In the genomic region with DNA sequence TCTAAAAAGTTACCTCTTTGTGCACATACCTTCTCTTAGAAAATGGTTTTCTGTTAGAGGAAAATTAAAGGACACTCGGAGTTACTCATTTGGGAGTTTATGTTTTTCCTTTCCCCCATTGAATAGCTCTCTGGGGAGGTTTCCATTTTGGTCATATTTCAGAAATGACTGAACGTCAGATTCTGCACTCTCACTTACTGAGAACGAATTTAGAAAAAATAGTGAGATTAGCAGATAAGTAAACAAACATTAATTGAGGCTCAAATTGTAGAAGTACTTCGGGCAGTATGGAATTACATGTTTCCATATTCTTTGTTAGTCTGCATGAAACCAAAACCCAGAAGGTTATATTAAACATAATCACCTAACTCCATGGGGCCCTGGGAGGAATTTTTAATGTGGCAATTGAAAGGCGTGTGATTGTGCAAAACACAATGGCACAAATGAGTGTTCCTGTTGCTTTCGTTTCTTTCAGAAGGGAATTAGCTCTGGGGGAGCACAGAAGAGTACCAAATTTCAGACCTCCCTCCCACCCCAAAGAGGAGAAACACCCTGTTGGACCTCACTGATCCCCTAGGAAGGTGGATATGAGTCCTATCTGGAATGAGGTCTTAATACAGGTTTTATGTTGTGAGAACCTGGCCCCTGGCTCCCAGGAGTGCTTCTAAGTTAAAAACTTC, we compare ENCODE assay signal across 9 cellular contexts.
DNase-seq lines count a peak whose midpoint lies in the region; ATAC-seq and TF ChIP-seq lines count a peak whose summit lies in the region.
"Had no signal": no experiment of that assay in that cellular context is flagged by ENCODE, and none has a peak within 500 bp of the region (broad histone marks: within the 10 kb centered on the region; RNA-seq: fewer than 3 reads in every experiment).

No MANE protein-coding gene starts in this region.

- ATAC-seq in GM19351 (IDR thresholded peaks at IDR 0.05; ENCODE audit: unreplicated experiment) (peak; percentile 40), HG03064 (IDR thresholded peaks at IDR 0.05; ENCODE audit: low read depth, unreplicated experiment) (peak; percentile 41), lower lobe of right lung (no peak), GM19467 (IDR thresholded peaks at IDR 0.05; ENCODE audit: unreplicated experiment) (no peak)
- ATAC-seq: PC-3 had no signal

- H3K9me3 ChIP-seq in lower lobe of right lung = no peaks in the 10 kb centered on the region

- H3K27ac ChIP-seq in lower lobe of right lung = no peak overlapping the region

- H3K27me3 ChIP-seq in lower lobe of right lung (ENCODE audit: low read depth) = no peaks in the 10 kb centered on the region

- H3K4me3 ChIP-seq in GM08714 (ENCODE audit: low read length) = peak overlapping the region; percentile 20; the same call in 1 of the 2 replicates
- H3K4me3 ChIP-seq in lower lobe of right lung = no peak overlapping the region

- peak; percentile 42 for DNase-seq in NCI-H748 treated with DMSO at 0.1 percent for 48 hours (lab: John Stamatoyannopoulos, UW)
- no peak for DNase-seq in GF-D8 (lab: John Stamatoyannopoulos, UW)
- no peak for DNase-seq in lower lobe of right lung
- DNase-seq in kidney tubule cell (ENCODE audit: low spot score) = no peak
- DNase-seq: PC-3 had no signal

- H3K36me3 ChIP-seq in lower lobe of right lung = no peaks in the 10 kb centered on the region

- intact Hi-C loops in lower lobe of right lung (cut with DNase I) = no loop called here

- H3K4me1 ChIP-seq in lower lobe of right lung = peaks cover 10% of the 10 kb centered on the region

- no peak for TF ChIP-seq CTCF in lower lobe of right lung (IDR thresholded peaks at IDR 0.05)

Comparison
In these comparisons a context has a peak if more than half of its experiments do, and no peak if none do; other contexts are left out.
1. ATAC-seq: peak in GM19351 (single experiment) and HG03064 (single experiment); none in lower lobe of right lung (0 of 2) and GM19467 (single experiment).